ENCODE assay signal across 2 cellular contexts in the genomic region with DNA sequence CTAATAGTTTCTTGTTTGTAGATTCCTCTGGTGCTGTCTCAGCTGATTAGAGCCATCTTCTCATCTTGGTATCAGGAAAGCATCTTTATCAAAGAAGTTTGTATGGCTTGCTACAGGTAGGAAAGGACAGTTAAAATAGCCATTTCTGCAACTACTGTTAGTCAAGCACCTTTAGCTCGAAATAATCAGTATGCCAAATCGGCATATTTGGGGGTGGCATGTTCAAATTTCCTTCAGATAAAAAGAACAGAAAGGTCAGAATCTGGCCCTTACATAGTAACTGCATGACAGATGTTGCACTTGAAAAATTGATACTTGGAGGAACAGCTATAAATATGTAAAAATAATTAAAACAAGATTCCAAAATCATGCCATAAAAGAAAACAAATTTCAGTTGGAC.
A peak's percentile ranks its signal among the peaks of the same experiment; 100 is the strongest.
TF ChIP-seq lines count a peak whose summit lies in the region.

No MANE protein-coding gene starts in this region.

TF ChIP-seq in HepG2, 621 proteins besides CTCF, POLR2A, EP300 and RAD21:
- TF ChIP-seq MAFF (IDR thresholded peaks at IDR 0.05; ENCODE audit: low read depth, low read length) (peak; percentile 56), ARNT (IDR thresholded peaks at IDR 0.05) (no peak), ZNF609 (CRISPR knock-in tag; IDR thresholded peaks at IDR 0.05; ENCODE audit: borderline replicate concordance) (no peak), SUZ12 (IDR thresholded peaks at IDR 0.05; ENCODE audit: low read depth, low read length) (no peak), MAFK (conservative IDR thresholded peaks at IDR 0.05 in 1 of 2, IDR thresholded peaks at IDR 0.05 in 1 of 2; ENCODE audit: low read length in 2 of 2) (peak; percentile 25 to 63; a peak in 2 of 4 replicates)
TF ChIP-seq in HepG2: peak in this region for 2.

TF ChIP-seq in K562, 482 proteins besides CTCF, POLR2A, EP300 and RAD21:
- TF ChIP-seq ZNF134 (CRISPR knock-in tag; conservative IDR thresholded peaks at IDR 0.05): no peak
- TF ChIP-seq C11orf30 (IDR thresholded peaks at IDR 0.05; ENCODE audit: low read depth): 0 out of 2 replicates have a peak, but pooled peaks have one; percentile 25
- no peak for TF ChIP-seq SNIP1 (IDR thresholded peaks at IDR 0.05; ENCODE audit: low read depth)
- TF ChIP-seq RAD51 (IDR thresholded peaks at IDR 0.05; ENCODE audit: borderline replicate concordance, low read depth): no peak
- peak; percentile 33; the same call in 1 of the 2 replicates for TF ChIP-seq ZNF316 (IDR thresholded peaks at IDR 0.05)
TF ChIP-seq in K562: peak in this region for 2.
